Comparison of ENCODE assay signal across 7 cellular contexts in genomic region chr3:100210777-100211145, GRCh38. TPM values are rescaled to one million over a fixed set of nuclear protein-coding genes. Genes with fewer than 3 reads are reported as not detected.
DNase-seq lines count a peak whose midpoint lies in the region; ATAC-seq, FAIRE-seq and TF ChIP-seq lines count a peak whose summit lies in the region.

No MANE protein-coding gene starts in this region.

- no peak overlapping the region for H3K9ac ChIP-seq in fibroblast of lung (ENCODE audit: insufficient read depth, low read length)

- intact Hi-C loops in pancreas (cut with DNase I): no loop called here

- H4K20me1 ChIP-seq in fibroblast of lung (ENCODE audit: control insufficient read depth, extremely low read depth, insufficient read depth, low read length): no peaks in the 10 kb centered on the region

- H3K4me3 ChIP-seq in fibroblast of lung (replicated peaks in 1 of 4; ENCODE audit: control extremely low read depth in 1 of 4, insufficient read depth in 1 of 4, low read depth in 3 of 4, low read length in 4 of 4): no peak overlapping the region
- H3K4me3 ChIP-seq in pancreas: no peak overlapping the region

- no peak overlapping the region for H2AFZ ChIP-seq in fibroblast of lung (ENCODE audit: low read length)

- H3K36me3 ChIP-seq in fibroblast of lung (ENCODE audit: control insufficient read depth, insufficient read depth, low read length) (no peaks in the 10 kb centered on the region), pancreas (no peaks in the 10 kb centered on the region)

- no peak overlapping the region for H3K4me2 ChIP-seq in fibroblast of lung (ENCODE audit: extremely low read depth, insufficient read depth, low read length)

- 30 to 35% methylated on average over 3 of the region's 3 CpGs for WGBS in pancreas, 2 donors

- peak; percentile 91 for DNase-seq in NCI-H2196 treated with DMSO at 0.1 percent for 48 hours (lab: John Stamatoyannopoulos, UW; ENCODE audit: unreplicated experiment)
- peak; percentile 91 to 95 for DNase-seq in fibroblast of lung (ENCODE audit: low read depth in 2 of 2)
- DNase-seq in pancreas: no peak
- no peak for DNase-seq in NCI-H526 (lab: John Stamatoyannopoulos, UW)

- TF ChIP-seq CTCF in fibroblast of lung (conservative IDR thresholded peaks at IDR 0.05 in 1 of 2, IDR thresholded peaks at IDR 0.05 in 1 of 2; ENCODE audit: low read depth in 1 of 2, low read length in 2 of 2): no peak
- no peak for TF ChIP-seq CTCF in pancreas (IDR thresholded peaks at IDR 0.05)

- ATAC-seq in GM21529 (IDR thresholded peaks at IDR 0.05; ENCODE audit: unreplicated experiment) (peak; percentile 37), pancreas (peak in 3 of 4 donors; percentile 37 to 83 (median 71)), HG03108 (IDR thresholded peaks at IDR 0.05; ENCODE audit: unreplicated experiment) (no peak), esophagus mucosa (no peak)

- H3K27me3 ChIP-seq in fibroblast of lung (ENCODE audit: control insufficient read depth, insufficient read depth, low read length) (no peaks in the 10 kb centered on the region), pancreas (no peaks in the 10 kb centered on the region)

- peak overlapping the region; percentile 77 for H3K27ac ChIP-seq in fibroblast of lung (ENCODE audit: insufficient read depth, low read length)
- peak overlapping the region in 2 of 4 donors; percentile 24 to 25 for H3K27ac ChIP-seq in pancreas

- H3K9me3 ChIP-seq in fibroblast of lung (ENCODE audit: control insufficient read depth, insufficient read depth, low read depth, low read length) (no peaks in the 10 kb centered on the region), pancreas (no peaks in the 10 kb centered on the region)

- peaks cover 8% of the 10 kb centered on the region for H3K4me1 ChIP-seq in fibroblast of lung (ENCODE audit: control insufficient read depth, extremely low read depth, insufficient read depth, low read length)
- H3K4me1 ChIP-seq in pancreas: peaks cover 0 to 7% (median 0%) of the 10 kb centered on the region in 3 donors

- no peaks in the 10 kb centered on the region for H3K79me2 ChIP-seq in fibroblast of lung (ENCODE audit: control insufficient read depth, insufficient read depth, low read length)

- peak; percentile 32 for FAIRE-seq in pancreas (lab: Jason Lieb, UNC)

RNA-seq across cellular contexts. Expression of gene TBC1D23, which starts 50.0 kb away (rescaled TPM):
- total RNA-seq in fibroblast of lung (80.1 and 121 TPM in 2 replicates), pancreas (10 to 100 TPM; 19.5 to 31.3 (median 23.4) TPM), esophagus mucosa (25.1 TPM)
- polyA plus RNA-seq in fibroblast of lung (54.9 and 55.7 TPM in 2 replicates), pancreas (10 to 100 TPM; 10.9 to 15.1 TPM)
- 33.9 and 35.2 TPM in 2 replicates for polyA plus RNA-seq in fibroblast of lung (2012)
- polyA minus RNA-seq in fibroblast of lung (ENCODE audit: low replicate concordance): 8.2 and 12.6 TPM in 2 replicates

Comparison
In these comparisons a context has a peak if more than half of its experiments do, and no peak if none do; other contexts are left out.
1. ATAC-seq: peak in GM21529 (single experiment) and pancreas (3 of 4); none in HG03108 (single experiment) and esophagus mucosa (single experiment).
2. DNase-seq: peak in NCI-H2196 treated with DMSO at 0.1 percent for 48 hours (single experiment) and fibroblast of lung (2 of 2); none in pancreas (0 of 6) and NCI-H526 (0 of 2).